10 cellular contexts compared by ENCODE assay signal in the genomic region with DNA sequence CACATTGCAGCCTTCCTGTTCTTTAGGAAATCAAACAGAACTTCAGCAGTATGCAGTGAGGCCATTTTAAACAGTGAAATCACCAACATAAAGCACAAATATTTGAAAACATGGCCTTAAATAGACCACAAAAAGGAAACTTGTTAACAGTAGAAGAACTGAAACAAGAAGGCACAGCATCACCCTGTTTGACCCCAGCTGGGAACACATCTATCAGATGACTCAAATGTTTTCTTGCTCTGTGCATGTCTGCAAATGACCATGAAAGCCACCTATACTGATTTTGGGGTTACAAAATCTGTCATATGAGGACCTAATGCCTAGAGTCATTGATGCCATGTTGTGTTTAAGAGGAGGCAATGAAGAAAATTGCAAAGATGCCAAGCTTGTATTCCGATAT.
A peak's percentile ranks its signal among the peaks of the same experiment; 100 is the strongest.
DNase-seq lines count a peak whose midpoint lies in the region; ATAC-seq and TF ChIP-seq lines count a peak whose summit lies in the region.
"Had no signal": no experiment of that assay in that cellular context is flagged by ENCODE, and none has a peak within 500 bp of the region (broad histone marks: within the 10 kb centered on the region; RNA-seq: fewer than 3 reads in every experiment).

No MANE protein-coding gene starts in this region.

- TF ChIP-seq CTCF in brain microvascular endothelial cell (IDR thresholded peaks at IDR 0.05; ENCODE audit: low read depth, low read length, missing control alignments) = no peak

- H3K27ac ChIP-seq in brain microvascular endothelial cell = no peak overlapping the region
- H3K27ac ChIP-seq: adrenal gland had no signal

- DNase-seq in brain microvascular endothelial cell (peak; percentile 24), NCI-H187 treated with DMSO at 0.1 percent for 48 hours (lab: John Stamatoyannopoulos, UW) (no peak), NCI-H2196 (lab: John Stamatoyannopoulos, UW; ENCODE audit: unreplicated experiment) (no peak), retina (no peak), erythroblast (lab: John Stamatoyannopoulos, UW) (no peak)
- DNase-seq: Calu3 had no signal

- in situ Hi-C loops in brain microvascular endothelial cell (cut with HindIII; ENCODE audit: low pct_ligation_motif_present, low sequenced_read_pairs) = no loop called here

- no peaks in the 10 kb centered on the region for H3K36me3 ChIP-seq in brain microvascular endothelial cell (replicated peaks)
- H3K36me3 ChIP-seq: adrenal gland had no signal

- no peak for TF ChIP-seq POLR2A in erythroblast (IDR thresholded peaks at IDR 0.05; ENCODE audit: low read length)

- no peak overlapping the region for H3K4me3 ChIP-seq in brain microvascular endothelial cell (ENCODE audit: low read depth, low read length)
- H3K4me3 ChIP-seq: adrenal gland had no signal

- ATAC-seq in GM18498 (IDR thresholded peaks at IDR 0.05; ENCODE audit: unreplicated experiment) (peak; percentile 90), GM21423 (IDR thresholded peaks at IDR 0.05; ENCODE audit: unreplicated experiment) (peak; percentile 83), HG03196 (IDR thresholded peaks at IDR 0.05; ENCODE audit: unreplicated experiment) (peak; percentile 82)

- H3K27me3 ChIP-seq in brain microvascular endothelial cell (replicated peaks) = no peaks in the 10 kb centered on the region
- H3K27me3 ChIP-seq: adrenal gland had no signal
